Comparison of ENCODE assay signal across 27 cellular contexts in the genomic region with DNA sequence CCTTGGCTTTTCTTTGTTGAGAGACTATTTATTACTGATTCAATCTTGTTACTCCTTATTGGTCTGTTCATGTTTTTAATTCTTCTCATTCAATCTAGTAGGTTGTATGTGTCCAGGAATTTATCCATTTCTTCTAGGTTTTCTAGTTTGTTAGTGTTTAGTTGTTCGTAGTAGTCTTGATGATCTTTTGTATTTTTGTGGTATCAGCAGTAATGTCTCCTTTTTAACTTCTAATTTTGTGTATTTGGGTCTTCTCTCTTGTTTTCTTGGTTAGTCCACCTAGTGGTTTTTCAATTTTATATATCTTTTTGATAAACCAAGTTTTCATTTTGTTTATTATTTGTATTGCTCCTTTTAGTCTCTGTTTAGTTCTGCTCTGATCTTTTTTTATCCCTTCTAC.
"Had no signal": no experiment of that assay in that cellular context is flagged by ENCODE, and none has a peak within 500 bp of the region (broad histone marks: within the 10 kb centered on the region; RNA-seq: fewer than 3 reads in every experiment).

No MANE protein-coding gene starts in this region.

- H3K4me1 ChIP-seq: stomach, suprapubic skin, testis, thyroid gland, tibial artery, tibial nerve, transverse colon, upper lobe of left lung, upper lobe of right lung, uterus, vagina had no signal

- FAIRE-seq: urothelium cell line had no signal

- DNase-seq: stimulated activated CD4-positive, alpha-beta T cell treated with anti-CD3 and anti-CD28 coated beads, Interleukin-2, amount 100 ng/mL, for 48 hours; stimulated activated CD4-positive, alpha-beta T cell treated with anti-CD3 and anti-CD28 coated beads, Interleukin-4, amount 100 ng/mL, for 1 hour; stimulated activated CD4-positive, alpha-beta T cell treated with anti-CD3 and anti-CD28 coated beads, Interleukin-4, amount 100 ng/mL, for 24 hours; stimulated activated CD4-positive, alpha-beta T cell treated with anti-CD3 and anti-CD28 coated beads, Interleukin-4, amount 100 ng/mL, for 4 hours; stimulated activated CD8-positive, alpha-beta memory T cell treated with anti-CD3 and anti-CD28 coated beads, Interleukin-4, amount 100 ng/mL, for 48 hours; stimulated activated naive B cell treated with anti-CD40 and anti-IgM and Interleukin-4, amounts not matched to agents 10 μg/mL and 1 μg/mL and 100 μg/mL, for 72 hours; stimulated activated naive CD4-positive, alpha-beta T cell; stimulated activated naive CD4-positive, alpha-beta T cell treated with Interleukin-2 at 50 U/mL for 16 hours; stimulated activated naive CD8-positive, alpha-beta T cell treated with anti-CD3 and anti-CD28 coated beads, Interleukin-15, amount 100 ng/mL, for 72 hours; stimulated activated naive CD8-positive, alpha-beta T cell treated with anti-CD3 and anti-CD28 coated beads, Interleukin-15, Interleukin-2, amounts not matched to agents 100 U/mL and 50 U/mL, for 24 hours; stomach; substantia nigra; testis; thyroid gland; tibial artery; transverse colon; trophoblast cell; upper lobe of left lung; upper lobe of right lung; uterus had no signal

- H3K27me3 ChIP-seq: stomach, suprapubic skin, testis, thyroid gland, tibial artery, tibial nerve, transverse colon, upper lobe of left lung, upper lobe of right lung, uterus, vagina had no signal

- H3K36me3 ChIP-seq: stomach, suprapubic skin, thoracic aorta, thyroid gland, tibial artery, tibial nerve, transverse colon, upper lobe of left lung, upper lobe of right lung, uterus, vagina had no signal

- H3K9me3 ChIP-seq: testis, thyroid gland, uterus, vagina had no signal

- ATAC-seq: stimulated activated effector memory CD8-positive, alpha-beta T cell treated with anti-CD3 and anti-CD28 coated beads, Interleukin-12 subunit alpha, Interleukin-12 subunit beta, amount 100 ng/mL, for 72 hours; stimulated activated memory B cell treated with anti-CD40 and anti-IgM and Interleukin-4, amounts not matched to agents 10 μg/mL and 1 μg/mL and 100 μg/mL, for 72 hours; stimulated activated naive B cell treated with anti-CD40 and anti-IgM and Interleukin-4, amounts not matched to agents 10 μg/mL and 1 μg/mL and 100 μg/mL, for 72 hours; stimulated activated naive CD8-positive, alpha-beta T cell treated with anti-CD3 and anti-CD28 coated beads, Interleukin-15, amount 100 ng/mL, for 72 hours; stimulated activated naive CD8-positive, alpha-beta T cell treated with anti-CD3 and anti-CD28 coated beads, Interleukin-15, Interleukin-2, amounts not matched to agents 100 U/mL and 50 U/mL, for 24 hours; upper lobe of right lung had no signal

- H3K27ac ChIP-seq: stomach, suprapubic skin, testis, thoracic aorta, thyroid gland, tibial artery, tibial nerve, transverse colon, upper lobe of left lung, upper lobe of right lung, uterus, vagina had no signal

- H3K4me3 ChIP-seq: stomach, suprapubic skin, testis, thoracic aorta, thyroid gland, tibial artery, tibial nerve, transverse colon, upper lobe of left lung, upper lobe of right lung, uterus, vagina had no signal
